In the genomic region with DNA sequence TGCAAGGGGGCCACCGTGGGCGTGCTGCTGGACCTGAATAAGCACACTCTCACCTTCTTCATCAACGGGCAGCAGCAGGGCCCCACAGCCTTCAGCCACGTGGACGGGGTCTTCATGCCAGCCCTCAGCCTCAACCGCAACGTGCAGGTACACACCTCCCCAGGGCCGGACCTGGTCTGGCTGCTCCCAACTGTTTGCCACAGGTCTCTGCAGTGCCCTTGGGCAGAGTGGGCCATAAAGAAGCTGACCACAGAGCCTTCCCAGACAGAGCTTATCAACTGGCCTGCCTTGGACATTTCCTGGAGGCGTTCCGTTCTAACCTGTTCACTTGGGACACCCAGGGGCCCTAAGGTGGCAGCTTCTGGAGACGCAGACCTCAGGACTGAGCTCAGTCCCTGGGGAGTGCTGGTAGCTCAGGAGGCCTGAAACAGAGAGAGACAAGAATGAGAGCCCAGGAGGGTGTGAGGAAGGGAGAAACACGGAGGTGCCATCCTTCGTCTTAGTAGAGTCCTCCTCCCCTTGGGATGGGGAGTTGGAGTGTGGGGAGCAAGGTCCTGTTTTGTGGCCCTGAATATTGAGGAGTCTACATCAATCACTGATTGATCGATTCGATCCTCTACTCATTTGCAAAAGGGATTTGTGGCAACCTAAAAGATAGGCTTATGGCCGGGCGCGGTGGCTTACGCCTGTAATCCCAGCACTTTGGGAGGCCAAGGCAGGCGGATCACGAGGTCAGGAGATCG, we compare ENCODE assay signal across 17 cellular contexts. TPM values are rescaled to one million over a fixed set of nuclear protein-coding genes. Genes with fewer than 3 reads are reported as not detected.
DNase-seq lines count a peak whose midpoint lies in the region; ATAC-seq and TF ChIP-seq lines count a peak whose summit lies in the region.
"Had no signal": no experiment of that assay in that cellular context is flagged by ENCODE, and none has a peak within 500 bp of the region (broad histone marks: within the 10 kb centered on the region; RNA-seq: fewer than 3 reads in every experiment).

No MANE protein-coding gene starts in this region.

- H3K79me1 ChIP-seq in neuronal stem cell (ENCODE audit: low read depth, low read length): no peaks in the 10 kb centered on the region

- H3K23ac ChIP-seq in neuronal stem cell (ENCODE audit: low read depth, low read length, poor library complexity): no peak overlapping the region

- no peaks in the 10 kb centered on the region for H3K27me3 Mint-ChIP-seq in IgD-negative memory B cell

- H2AK5ac ChIP-seq in neuronal stem cell (ENCODE audit: low read depth, low read length): no peak overlapping the region

- H2AFZ ChIP-seq in neuronal stem cell (ENCODE audit: low read length): no peak overlapping the region

- H3K36me3 ChIP-seq in BLaER1 treated with 17β-estradiol and CSF1 and Interleukin-3, amounts not matched to agents 10 nM and 100 nM: no peaks in the 10 kb centered on the region
- H3K36me3 ChIP-seq in neuronal stem cell (replicated peaks in 1 of 2; ENCODE audit: control insufficient read depth in 2 of 2, insufficient read depth in 2 of 2, low read length in 2 of 2) (no peaks in the 10 kb centered on the region), suprapubic skin (no peaks in the 10 kb centered on the region)

- H2BK12ac ChIP-seq in neuronal stem cell (ENCODE audit: low read length): no peak overlapping the region

- H2BK15ac ChIP-seq in neuronal stem cell (ENCODE audit: low read length): peak overlapping the region; percentile 38

- H3K4me1 ChIP-seq in BLaER1 treated with 17β-estradiol and CSF1 and Interleukin-3, amounts not matched to agents 10 nM and 100 nM: peaks cover 12 to 70% (median 45%) of the 10 kb centered on the region in 10 experiments
- peaks cover 2 to 3% of the 10 kb centered on the region in 2 donors for H3K4me1 ChIP-seq in neuronal stem cell (ENCODE audit: control insufficient read depth in 2 of 2, insufficient read depth in 1 of 2, low read depth in 1 of 2, low read length in 2 of 2)
- H3K4me1 ChIP-seq in suprapubic skin: peaks cover 9% of the 10 kb centered on the region

- H3K4me2 ChIP-seq in BLaER1 treated with 17β-estradiol and CSF1 and Interleukin-3, amounts not matched to agents 10 nM and 100 nM: peak overlapping the region in 7 of 11 experiments; percentile 17 to 88 (median 80); a peak in 11 of 22 replicates
- no peak overlapping the region for H3K4me2 ChIP-seq in neuronal stem cell (ENCODE audit: insufficient read depth, low read length, poor library complexity, severe bottlenecking)

- H2BK5ac ChIP-seq in neuronal stem cell (ENCODE audit: low read length): no peak overlapping the region

- peak overlapping the region in 3 of 4 donors; percentile 12 to 66 (median 59) for H3K4me3 Mint-ChIP-seq in IgD-negative memory B cell
- H3K4me3 Mint-ChIP-seq: CD8-positive, alpha-beta T cell had no signal

- peak overlapping the region in 1 of 3 donors; percentile 84 for H3K27ac Mint-ChIP-seq in IgD-negative memory B cell
- H3K27ac Mint-ChIP-seq: CD14-positive monocyte; CD8-positive, alpha-beta T cell had no signal

- no peak for ATAC-seq in HG03354 (IDR thresholded peaks at IDR 0.05; ENCODE audit: poor library complexity, severe bottlenecking, unreplicated experiment)
- ATAC-seq: CD8-positive, alpha-beta T cell had no signal

- H3K27me3 ChIP-seq in BLaER1 treated with 17β-estradiol and CSF1 and Interleukin-3, amounts not matched to agents 10 nM and 100 nM: peaks cover 0 to 10% (median 0%) of the 10 kb centered on the region in 11 experiments; a peak in 1 of 22 replicates
- H3K27me3 ChIP-seq in neuronal stem cell (ENCODE audit: control insufficient read depth in 3 of 3, insufficient read depth in 3 of 3, low read depth in 1 of 3, low read length in 3 of 3): peaks cover 0 to 23% (median 0%) of the 10 kb centered on the region in 3 experiments
- peaks cover 6% of the 10 kb centered on the region for H3K27me3 ChIP-seq in suprapubic skin

- no peaks in the 10 kb centered on the region for H3K9me3 ChIP-seq in BLaER1 treated with 17β-estradiol and CSF1 and Interleukin-3, amounts not matched to agents 10 nM and 100 nM (replicated peaks in 1 of 11)
- H3K9me3 ChIP-seq in neuronal stem cell (replicated peaks in 1 of 2; ENCODE audit: control insufficient read depth in 2 of 2, insufficient read depth in 1 of 2, low read depth in 1 of 2, low read length in 2 of 2) (no peaks in the 10 kb centered on the region), suprapubic skin (no peaks in the 10 kb centered on the region)

- peaks cover 24 to 29% (median 29%) of the 10 kb centered on the region in 3 donors for H3K4me1 Mint-ChIP-seq in IgD-negative memory B cell

- TF ChIP-seq EP300 in suprapubic skin (IDR thresholded peaks at IDR 0.05): no peak

- H3K14ac ChIP-seq in neuronal stem cell (ENCODE audit: low read length): peak overlapping the region; percentile 87

- H3K4me3 ChIP-seq in BLaER1 treated with 17β-estradiol and CSF1 and Interleukin-3, amounts not matched to agents 10 nM and 100 nM: no peak overlapping the region
- H3K4me3 ChIP-seq in neuronal stem cell (ENCODE audit: low read length in 2 of 2) (no peak overlapping the region), suprapubic skin (no peak overlapping the region)

- no peaks in the 10 kb centered on the region for H3K9me3 Mint-ChIP-seq in IgD-negative memory B cell
- H3K9me3 Mint-ChIP-seq: CD14-positive monocyte; CD8-positive, alpha-beta T cell had no signal

- H3K27ac ChIP-seq in BLaER1 treated with 17β-estradiol and CSF1 and Interleukin-3, amounts not matched to agents 10 nM and 100 nM: peak overlapping the region in 1 of 11 experiments; percentile 34; a peak in 1 of 22 replicates
- H3K27ac ChIP-seq in neuronal stem cell (replicated peaks; ENCODE audit: low read length) (no peak overlapping the region), suprapubic skin (no peak overlapping the region)

- H2BK120ac ChIP-seq in neuronal stem cell (ENCODE audit: low read depth, low read length): peak overlapping the region; percentile 58

- no peak overlapping the region for H3K18ac ChIP-seq in neuronal stem cell (ENCODE audit: low read length)

- no peak for TF ChIP-seq POLR2A in suprapubic skin (IDR thresholded peaks at IDR 0.05)

- H4K91ac ChIP-seq in neuronal stem cell (ENCODE audit: low read depth, low read length, poor library complexity): no peak overlapping the region

- H3K9ac ChIP-seq in BLaER1 treated with 17β-estradiol and CSF1 and Interleukin-3, amounts not matched to agents 10 nM and 100 nM: no peak overlapping the region
- H3K9ac ChIP-seq in neuronal stem cell (ENCODE audit: low read depth, low read length, poor library complexity): no peak overlapping the region

- H4K20me1 ChIP-seq in BLaER1 treated with 17β-estradiol and CSF1 and Interleukin-3, amounts not matched to agents 10 nM and 100 nM: no peaks in the 10 kb centered on the region

- H4K8ac ChIP-seq in neuronal stem cell (ENCODE audit: low read depth, low read length): no peak overlapping the region

- no CpG with 5 or more reads among the region's 22 CpGs for WGBS in neuronal stem cell (ENCODE audit: extremely low coverage in 2 of 2, insufficient read length in 2 of 2, insufficient replicate concordance in 1 of 2), 2 donors
- 92% methylated on average over 21 of the region's 22 CpGs for WGBS in suprapubic skin

- no peak overlapping the region for H3K4ac ChIP-seq in neuronal stem cell (ENCODE audit: low read length)

- no peaks in the 10 kb centered on the region for H3K36me3 Mint-ChIP-seq in IgD-negative memory B cell
- H3K36me3 Mint-ChIP-seq: CD14-positive monocyte; CD8-positive, alpha-beta T cell had no signal

- no peak for DNase-seq in neuronal stem cell (ENCODE audit: low spot score)
- no peak for DNase-seq in activated naive CD4-positive, alpha-beta T cell (lab: John Stamatoyannopoulos, UW)
- DNase-seq in suprapubic skin (ENCODE audit: low spot score in 2 of 2): no peak
- no peak for DNase-seq in activated CD4-positive, alpha-beta T cell treated with anti-CD3 and anti-CD28 coated beads for 1 hour
- DNase-seq: ACHN; CD8-positive, alpha-beta T cell; COR-L47; DND-41; GDM1; HCEC 1CT; IMR-90; KG1 had no signal

- TF ChIP-seq CTCF in suprapubic skin (IDR thresholded peaks at IDR 0.05): no peak

RNA-seq across cellular contexts. Expression of a gene that starts 27.0 kb away (rescaled TPM):
- polyA plus RNA-seq in IgD-negative memory B cell: 40.1 TPM
- 68.5 TPM for polyA plus RNA-seq in neuronal stem cell (2013, experiment 1 of 2)
- polyA plus RNA-seq in neuronal stem cell (2013, experiment 2 of 2): 70.8 TPM
- 10 to 100 TPM; 32.5 to 56.9 (median 42.7) TPM for total RNA-seq in suprapubic skin

RNA-seq across cellular contexts. Expression of a gene that starts 52.1 kb away (rescaled TPM):
- not detected for polyA plus RNA-seq in IgD-negative memory B cell
- polyA plus RNA-seq in neuronal stem cell (2013, experiment 1 of 2): not detected
- not detected for polyA plus RNA-seq in neuronal stem cell (2013, experiment 2 of 2)
- total RNA-seq in suprapubic skin: under 1 TPM in 2 of 4 donors, not detected in 2; 0.21 to 0.38 TPM
- total RNA-seq: CD8-positive, alpha-beta T cell; H1; IMR-90 had no signal
- polyA plus RNA-seq: CD14-positive monocyte, IMR-90 had no signal
